ENCODE assay signal across 8 cellular contexts in the genomic region with DNA sequence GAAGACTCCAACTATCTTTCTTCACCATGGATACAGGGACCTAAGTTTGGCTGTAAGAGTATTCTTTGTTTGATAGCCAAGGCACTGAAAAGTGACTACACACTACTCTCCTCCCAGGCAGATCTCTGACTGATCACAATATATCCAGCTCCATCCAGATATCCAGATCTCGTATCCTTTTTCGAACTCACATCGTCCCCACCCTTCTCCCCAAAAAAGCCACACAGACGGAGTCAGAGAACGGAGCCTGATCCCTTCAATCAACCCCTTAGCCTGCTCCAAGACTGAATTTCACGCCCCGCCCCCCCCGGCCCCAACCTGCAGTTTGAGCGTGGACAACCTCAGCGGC. TPM values are rescaled to one million over a fixed set of nuclear protein-coding genes. Genes with fewer than 3 reads are reported as not detected.
A peak's percentile ranks its signal among the peaks of the same experiment; 100 is the strongest.
DNase-seq lines count a peak whose midpoint lies in the region; ATAC-seq and TF ChIP-seq lines count a peak whose summit lies in the region.

No MANE protein-coding gene starts in this region.

- H3K9ac ChIP-seq in HUES48 (ENCODE audit: low read depth, low read length), result peak overlapping the region; percentile 80
- peak overlapping the region; percentile 91 for H3K9ac ChIP-seq in mammary epithelial cell (ENCODE audit: insufficient read depth, low read length)

- no TSS peak for BruUV-seq in mammary epithelial cell (replicated peaks; lab: Mats Ljungman, UMichigan)

- H3K27me3 ChIP-seq in HUES48 (ENCODE audit: control insufficient read depth, insufficient read depth, low read length), result no peaks in the 10 kb centered on the region
- H3K27me3 ChIP-seq in mammary epithelial cell (ENCODE audit: insufficient read depth, low read length), result no peaks in the 10 kb centered on the region
- H3K27me3 ChIP-seq in vagina, result no peaks in the 10 kb centered on the region

- peak overlapping the region; percentile 99 for H3K4me3 ChIP-seq in HUES48 (ENCODE audit: low read depth, low read length)
- H3K4me3 ChIP-seq in mammary epithelial cell (replicated peaks in 1 of 3; ENCODE audit: insufficient read depth in 1 of 3, low read depth in 2 of 3, low read length in 3 of 3), result peak overlapping the region; percentile 70 to 90 (median 78)
- H3K4me3 ChIP-seq in mesodermal cell (ENCODE audit: extremely low read depth, insufficient read depth, low read length, poor library complexity, severe bottlenecking), result peak overlapping the region; percentile 77
- H3K4me3 ChIP-seq in vagina, result peak overlapping the region; percentile 64 to 68

- no peaks in the 10 kb centered on the region for H4K20me1 ChIP-seq in mammary epithelial cell (ENCODE audit: insufficient read depth, low read length)

- no peak for ATAC-seq in HG02885 (IDR thresholded peaks at IDR 0.05; ENCODE audit: poor library complexity, unreplicated experiment)

- H3K9me3 ChIP-seq in HUES48 (ENCODE audit: control insufficient read depth, insufficient read depth, low read length) (no peaks in the 10 kb centered on the region), mammary epithelial cell (replicated peaks; ENCODE audit: insufficient read depth, low read length) (no peaks in the 10 kb centered on the region), mesodermal cell (ENCODE audit: control insufficient read depth, low read length) (no peaks in the 10 kb centered on the region), vagina (no peaks in the 10 kb centered on the region)

- in situ Hi-C loops in mammary epithelial cell (cut with MboI; ENCODE audit: low sequenced_read_pairs in 2 of 2), result loop anchor here in 1 of 2 donors (5.0 kb wide), 1 partner anchor 72 kb away; no protein-coding TSS in a partner anchor

- 6% methylated on average over 3 of the region's 10 CpGs for WGBS in mammary epithelial cell (ENCODE audit: low coverage, missing lambda C conversion rate)
- 0% methylated on average over 7 to 10 of the region's 10 CpGs for WGBS in mesodermal cell (ENCODE audit: insufficient coverage in 2 of 2), 2 experiments

- peak overlapping the region; percentile 60 for H3K27ac ChIP-seq in C4-2B
- peak overlapping the region; percentile 39 for H3K27ac ChIP-seq in HUES48 (ENCODE audit: low read depth, low read length)
- peak overlapping the region; percentile 82 for H3K27ac ChIP-seq in mammary epithelial cell (ENCODE audit: insufficient read depth, low read depth, low read length)
- H3K27ac ChIP-seq in mesodermal cell (ENCODE audit: low read depth, low read length, severe bottlenecking), result no peak overlapping the region
- H3K27ac ChIP-seq in vagina, result peak overlapping the region; percentile 58

- H3K36me3 ChIP-seq in HUES48 (ENCODE audit: control insufficient read depth, insufficient read depth, low read length) (no peaks in the 10 kb centered on the region), mammary epithelial cell (ENCODE audit: insufficient read depth, low read length) (no peaks in the 10 kb centered on the region), mesodermal cell (ENCODE audit: control insufficient read depth, insufficient read depth, low read length) (no peaks in the 10 kb centered on the region), vagina (peaks cover 0 to 1% of the 10 kb centered on the region in 2 donors)

- peaks cover 51% of the 10 kb centered on the region for H3K79me2 ChIP-seq in mammary epithelial cell (ENCODE audit: insufficient read depth, low read length)

- CTCF ChIA-PET in mammary epithelial cell (lab: Charles Lee; ENCODE audit: low non-redundant PET), result interaction anchor here (0.8 kb wide), 1 partner anchor 329 kb away, joined by 3 read pairs; no protein-coding TSS in a partner anchor

- DNase-seq in mammary epithelial cell (no peak), vagina (ENCODE audit: extremely low spot score in 2 of 2) (no peak), NCI-H774 (lab: John Stamatoyannopoulos, UW) (no peak), SKM-1 (lab: John Stamatoyannopoulos, UW; ENCODE audit: unreplicated experiment) (no peak)

- intact Hi-C loops in mammary epithelial cell (cut with micrococcal nuclease), result loop anchor here (10.0 kb wide), 1 partner anchor 250 kb away; a partner anchor contains a TSS
- intact Hi-C loops in vagina (cut with DNase I), result no loop called here

- TF ChIP-seq POLR2A in vagina (IDR thresholded peaks at IDR 0.05), result no peak

- 0 out of 2 replicates have a peak, but pooled peaks cover 5% of the 10 kb centered on the region for H3K4me1 ChIP-seq in HUES48 (ENCODE audit: control insufficient read depth, insufficient read depth, low read length)
- peaks cover 11% of the 10 kb centered on the region for H3K4me1 ChIP-seq in mammary epithelial cell (ENCODE audit: insufficient read depth, low read length)
- H3K4me1 ChIP-seq in mesodermal cell (ENCODE audit: control insufficient read depth, insufficient read depth, low read length, poor library complexity, severe bottlenecking), result peaks cover 9% of the 10 kb centered on the region
- H3K4me1 ChIP-seq in vagina, result peaks cover 19% of the 10 kb centered on the region

- no peak for TF ChIP-seq CTCF in C4-2B (conservative IDR thresholded peaks at IDR 0.05)
- no peak for TF ChIP-seq CTCF in mammary epithelial cell (conservative IDR thresholded peaks at IDR 0.05 in 1 of 2, IDR thresholded peaks at IDR 0.05 in 1 of 2; ENCODE audit: extremely low read depth in 1 of 2, insufficient read depth in 1 of 2, low read depth in 1 of 2, low read length in 2 of 2)
- no peak for TF ChIP-seq CTCF in vagina (IDR thresholded peaks at IDR 0.05)

- peak overlapping the region; percentile 87 for H3K4me2 ChIP-seq in mammary epithelial cell (ENCODE audit: insufficient read depth, low read depth, low read length)

- dilution Hi-C loops in mammary epithelial cell (cut with HindIII; ENCODE audit: low sequenced_read_pairs), result no loop called here

- H2AFZ ChIP-seq in mammary epithelial cell (ENCODE audit: low read depth, low read length), result peak overlapping the region; percentile 99

RNA-seq across cellular contexts. Expression of a gene that starts 0.5 kb away (rescaled TPM):
- total RNA-seq in mammary epithelial cell (10 to 100 TPM; 21.7 to 30.8 TPM), vagina (10.6 TPM)
- polyA plus RNA-seq in mammary epithelial cell, result 15.4 TPM
- 53.4 TPM for polyA minus RNA-seq in mammary epithelial cell
- 18.4 TPM for polyA plus RNA-seq in mesodermal cell (2013, experiment 1 of 2)
- polyA plus RNA-seq in mesodermal cell (2013, experiment 2 of 2), result 17.4 TPM

RNA-seq across cellular contexts. Expression of a gene that starts 0.6 kb away (rescaled TPM):
- 10 to 100 TPM in 1 of 2 donors, 1 to 10 TPM in 1; 9.2 to 16.3 TPM for total RNA-seq in mammary epithelial cell
- polyA plus RNA-seq in mammary epithelial cell, result 16.2 TPM
- not detected for polyA minus RNA-seq in mammary epithelial cell
- 16.0 TPM for polyA plus RNA-seq in mesodermal cell (2013, experiment 1 of 2)
- polyA plus RNA-seq in mesodermal cell (2013, experiment 2 of 2), result 23.1 TPM
- 10.3 TPM for total RNA-seq in vagina

RNA-seq across cellular contexts. Expression of a gene that starts 14.5 kb away (rescaled TPM):
- total RNA-seq in mammary epithelial cell (under 1 TPM; 0.19 to 0.33 TPM), vagina (0.74 TPM)
- 0.05 TPM for polyA plus RNA-seq in mammary epithelial cell
- not detected for polyA minus RNA-seq in mammary epithelial cell
- polyA plus RNA-seq in mesodermal cell (2013, experiment 1 of 2), result 0.55 TPM
- polyA plus RNA-seq in mesodermal cell (2013, experiment 2 of 2), result 0.81 TPM
